Comparison of ENCODE assay signal across 9 cellular contexts in the genomic region with DNA sequence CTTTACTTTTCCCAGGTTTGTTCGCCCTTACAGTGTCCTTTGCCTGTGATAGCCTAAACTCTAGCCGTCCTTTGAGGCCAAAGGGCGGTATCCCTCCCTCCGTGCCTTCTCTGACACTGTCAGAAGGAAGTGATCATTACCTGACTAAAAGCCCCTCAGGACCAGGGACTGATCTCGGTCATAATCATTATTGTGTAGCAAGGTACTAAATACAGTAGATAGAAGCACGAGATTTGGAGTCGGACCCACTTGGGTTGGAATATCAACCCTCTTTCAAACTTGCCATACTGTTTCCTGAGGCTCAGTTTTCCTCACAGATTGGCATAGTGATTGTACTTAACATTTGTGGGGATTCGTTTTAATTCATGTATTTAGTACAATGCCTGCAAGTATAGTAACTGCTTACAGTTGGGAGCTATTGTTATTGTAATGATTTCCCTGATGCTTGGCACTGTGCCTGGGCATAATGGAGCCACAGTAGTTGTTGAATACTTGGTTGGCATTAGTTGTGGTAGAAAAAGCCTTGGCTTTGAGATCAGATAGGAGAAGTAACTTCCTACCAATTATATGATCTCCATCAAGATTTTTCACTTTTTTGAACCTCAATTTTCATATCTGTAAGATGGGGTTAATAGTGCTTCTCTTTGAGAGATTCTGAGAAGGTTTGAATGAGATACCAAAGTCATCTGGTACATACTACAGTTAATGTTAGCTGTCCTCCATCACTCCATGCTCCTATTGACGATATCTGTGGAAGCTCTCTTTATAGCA. TPM values are rescaled to one million over a fixed set of nuclear protein-coding genes. Genes with fewer than 3 reads are reported as not detected.
DNase-seq lines count a peak whose midpoint lies in the region; ATAC-seq and TF ChIP-seq lines count a peak whose summit lies in the region.
"Had no signal": no experiment of that assay in that cellular context is flagged by ENCODE, and none has a peak within 500 bp of the region (broad histone marks: within the 10 kb centered on the region; RNA-seq: fewer than 3 reads in every experiment).

No MANE protein-coding gene starts in this region.

- H3K9me3 ChIP-seq in ectodermal cell (ENCODE audit: control insufficient read depth, low read length) (no peaks in the 10 kb centered on the region), osteoblast (ENCODE audit: low read depth, low read length) (no peaks in the 10 kb centered on the region)

- H3K4me1 ChIP-seq in ectodermal cell (ENCODE audit: control insufficient read depth, insufficient read depth, low read length) (no peaks in the 10 kb centered on the region), osteoblast (ENCODE audit: insufficient read depth, low read length) (peaks cover 18% of the 10 kb centered on the region)

- intact Hi-C loops in sciatic nerve (cut with DNase I) = no loop called here

- peak overlapping the region; percentile 98 for H2AFZ ChIP-seq in osteoblast (ENCODE audit: low read length)

- H3K27ac ChIP-seq in ectodermal cell (ENCODE audit: insufficient read depth, low read depth, low read length, poor library complexity, severe bottlenecking) (no peak overlapping the region), osteoblast (ENCODE audit: low read depth, low read length) (peak overlapping the region; percentile 91)

- TF ChIP-seq CTCF in osteoblast (IDR thresholded peaks at IDR 0.05; ENCODE audit: extremely low read depth, low read depth, low read length) = no peak

- H3K4me2 ChIP-seq in osteoblast (ENCODE audit: insufficient read depth, low read length) = peak overlapping the region; percentile 99

- H3K27me3 ChIP-seq in ectodermal cell (ENCODE audit: control insufficient read depth, insufficient read depth, low read length, poor library complexity, severe bottlenecking) (no peaks in the 10 kb centered on the region), osteoblast (ENCODE audit: insufficient read depth, low read length) (no peaks in the 10 kb centered on the region)

- H3K36me3 ChIP-seq in ectodermal cell (ENCODE audit: control insufficient read depth, insufficient read depth, low read length) (no peaks in the 10 kb centered on the region), osteoblast (ENCODE audit: insufficient read depth, low read length) (peaks cover 11% of the 10 kb centered on the region)

- 35 to 42% methylated on average over 9 of the region's 9 CpGs for WGBS in ectodermal cell, 2 experiments

- peaks cover 8% of the 10 kb centered on the region for H3K79me2 ChIP-seq in osteoblast (ENCODE audit: insufficient read depth, low read length)

- DNase-seq in Daoy (ENCODE audit: low read depth) (peak; percentile 19), NCI-H1105 (lab: John Stamatoyannopoulos, UW) (peak; percentile 44), osteoblast (ENCODE audit: insufficient read length, low spot score, missing footprints) (no peak), sciatic nerve (ENCODE audit: low spot score) (no peak), NCI-H2171 treated with DMSO at 0.1 percent for 48 hours (lab: John Stamatoyannopoulos, UW) (no peak), HUDEP-2 (lab: John Stamatoyannopoulos, UW; ENCODE audit: unreplicated experiment in 76 of 76) (no peak), mucosa of gallbladder (ENCODE audit: low spot score) (no peak)

- H4K20me1 ChIP-seq in osteoblast (ENCODE audit: insufficient read depth, low read length) = no peaks in the 10 kb centered on the region

- H3K4me3 ChIP-seq in ectodermal cell (ENCODE audit: insufficient read depth, low read depth, low read length) = peak overlapping the region; percentile 86
- peak overlapping the region; percentile 89 for H3K4me3 ChIP-seq in osteoblast (ENCODE audit: insufficient read depth, low read length)

- no peak for ATAC-seq in sciatic nerve

RNA-seq across cellular contexts. Expression of a gene that starts 0.8 kb away (rescaled TPM):
- 14.0 and 16.9 TPM in 2 replicates for total RNA-seq in Daoy (2014; rRNA removed; shearing (Covaris generic))
- polyA plus RNA-seq in ectodermal cell (2013, experiment 1 of 4) = 30.4 TPM
- 19.7 TPM for polyA plus RNA-seq in ectodermal cell (2013, experiment 2 of 4)
- polyA plus RNA-seq in ectodermal cell (2013, experiment 3 of 4) = 26.3 TPM
- 28.2 TPM for polyA plus RNA-seq in ectodermal cell (2013, experiment 4 of 4)
- total RNA-seq in osteoblast = 19.4 and 22.1 TPM in 2 replicates
- total RNA-seq in sciatic nerve = 58.5 TPM
- total RNA-seq in mucosa of gallbladder = 44.4 TPM

RNA-seq across cellular contexts. Expression of a gene that starts 26.4 kb away (rescaled TPM):
- total RNA-seq in Daoy (2014; rRNA removed; shearing (Covaris generic)) = 0.36 and 0.80 TPM in 2 replicates
- polyA plus RNA-seq in ectodermal cell (2013, experiment 1 of 4) = 0.93 TPM
- polyA plus RNA-seq in ectodermal cell (2013, experiment 2 of 4) = 0.39 TPM
- polyA plus RNA-seq in ectodermal cell (2013, experiment 3 of 4) = 0.80 TPM
- polyA plus RNA-seq in ectodermal cell (2013, experiment 4 of 4) = 0.65 TPM
- total RNA-seq in osteoblast (under 0.01 and 0.29 TPM in 2 replicates), sciatic nerve (0.53 TPM), mucosa of gallbladder (0.37 TPM)
- total RNA-seq: activated CD8-positive, alpha-beta memory T cell treated with anti-CD3 and anti-CD28 coated beads for 36 hours had no signal

RNA-seq across cellular contexts. Expression of a gene that starts 27.2 kb away (rescaled TPM):
- 45.3 and 58.2 TPM in 2 replicates for total RNA-seq in Daoy (2014; rRNA removed; shearing (Covaris generic))
- polyA plus RNA-seq in ectodermal cell (2013, experiment 1 of 4) = 77.4 TPM
- polyA plus RNA-seq in ectodermal cell (2013, experiment 2 of 4) = 82.3 TPM
- polyA plus RNA-seq in ectodermal cell (2013, experiment 3 of 4) = 66.5 TPM
- 79.2 TPM for polyA plus RNA-seq in ectodermal cell (2013, experiment 4 of 4)
- total RNA-seq in osteoblast = 60.4 and 65.9 TPM in 2 replicates
- total RNA-seq in sciatic nerve = 85.2 TPM
- 57.8 TPM for total RNA-seq in mucosa of gallbladder

RNA-seq across cellular contexts. Expression of a gene that starts 28.9 kb away (rescaled TPM):
- 2.3 and 2.4 TPM in 2 replicates for total RNA-seq in Daoy (2014; rRNA removed; shearing (Covaris generic))
- 3.0 TPM for polyA plus RNA-seq in ectodermal cell (2013, experiment 1 of 4)
- polyA plus RNA-seq in ectodermal cell (2013, experiment 2 of 4) = 4.4 TPM
- polyA plus RNA-seq in ectodermal cell (2013, experiment 3 of 4) = 2.7 TPM
- polyA plus RNA-seq in ectodermal cell (2013, experiment 4 of 4) = 3.9 TPM
- 2.5 and 3.8 TPM in 2 replicates for total RNA-seq in osteoblast
- 6.7 TPM for total RNA-seq in sciatic nerve
- total RNA-seq in mucosa of gallbladder = 7.3 TPM

RNA-seq across cellular contexts. Expression of a gene that starts 54.7 kb away (rescaled TPM):
- total RNA-seq in Daoy (2014; rRNA removed; shearing (Covaris generic)) = 2.4 and 2.5 TPM in 2 replicates
- polyA plus RNA-seq in ectodermal cell (2013, experiment 1 of 4) = 1.6 TPM
- 2.7 TPM for polyA plus RNA-seq in ectodermal cell (2013, experiment 2 of 4)
- polyA plus RNA-seq in ectodermal cell (2013, experiment 3 of 4) = 2.7 TPM
- 2.8 TPM for polyA plus RNA-seq in ectodermal cell (2013, experiment 4 of 4)
- total RNA-seq in osteoblast (1.1 and 1.5 TPM in 2 replicates), sciatic nerve (2.1 TPM), mucosa of gallbladder (4.4 TPM)

Comparison
In these comparisons a context has a peak if more than half of its experiments do, and no peak if none do; other contexts are left out.
1. DNase-seq: peak in Daoy (single experiment) and NCI-H1105 (single experiment); none in osteoblast (single experiment), sciatic nerve (single experiment), NCI-H2171 treated with DMSO at 0.1 percent for 48 hours (single experiment), HUDEP-2 (0 of 76) and mucosa of gallbladder (single experiment).